In genomic region chr1:227542153-227543120, GRCh38 we compare ENCODE assay signal across 8 cellular contexts. TPM values are rescaled to one million over a fixed set of nuclear protein-coding genes. Genes with fewer than 3 reads are reported as not detected.
A peak's percentile ranks its signal among the peaks of the same experiment; 100 is the strongest.
DNase-seq lines count a peak whose midpoint lies in the region; ATAC-seq and TF ChIP-seq lines count a peak whose summit lies in the region.

No MANE protein-coding gene starts in this region.

- H3K27ac ChIP-seq in GM23248 (no peak overlapping the region), right cardiac atrium (ENCODE audit: low read length) (peak overlapping the region; percentile 21), psoas muscle (peak overlapping the region; percentile 83), urinary bladder (ENCODE audit: low read depth) (peak overlapping the region; percentile 30)

- no peaks in the 10 kb centered on the region for H4K20me1 ChIP-seq in GM23248 (ENCODE audit: insufficient read depth)

- peak overlapping the region; percentile 60 for H3K9ac ChIP-seq in GM23248

- H3K9me3 ChIP-seq in GM23248 (ENCODE audit: low read depth), result no peaks in the 10 kb centered on the region
- no peaks in the 10 kb centered on the region for H3K9me3 ChIP-seq in right cardiac atrium (ENCODE audit: control insufficient read depth, low read length)
- H3K9me3 ChIP-seq in psoas muscle, result peaks cover 5% of the 10 kb centered on the region

- H3K4me3 ChIP-seq in GM23248 (peak overlapping the region; percentile 70), right cardiac atrium (ENCODE audit: low read length) (peak overlapping the region; percentile 71), psoas muscle (peak overlapping the region; percentile 94), urinary bladder (ENCODE audit: low read depth, low read length) (peak overlapping the region; percentile 80)

- WGBS in GM23248 (ENCODE audit: low coverage in 1 of 2, low lambda C conversion rate in 2 of 2, missing lambda C conversion rate in 2 of 2), 2 experiments, result 6% methylated on average over 39 to 67 of the region's 84 CpGs
- WGBS in right cardiac atrium, result 3% methylated on average over 84 of the region's 84 CpGs
- WGBS in psoas muscle, 3 donors, result 2 to 3% (median 3%) methylated on average over 47 to 84 of the region's 84 CpGs
- 3% methylated on average over 84 of the region's 84 CpGs for WGBS in urinary bladder

- TF ChIP-seq CTCF in psoas muscle (IDR thresholded peaks at IDR 0.05), result peak; percentile 99

- H3K4me1 ChIP-seq in GM23248 (ENCODE audit: insufficient read depth) (no peaks in the 10 kb centered on the region), right cardiac atrium (ENCODE audit: control insufficient read depth, insufficient read depth, low read length) (no peaks in the 10 kb centered on the region), psoas muscle (peaks cover 8% of the 10 kb centered on the region), urinary bladder (ENCODE audit: insufficient read depth) (no peaks in the 10 kb centered on the region)

- H3K27me3 ChIP-seq in GM23248 (replicated peaks; ENCODE audit: insufficient read depth) (no peaks in the 10 kb centered on the region), right cardiac atrium (ENCODE audit: control insufficient read depth, insufficient read depth) (no peaks in the 10 kb centered on the region), psoas muscle (ENCODE audit: insufficient read depth in 3 of 3, low read length in 2 of 3) (no peaks in the 10 kb centered on the region)

- ATAC-seq in right cardiac atrium, result peak; percentile 96
- ATAC-seq in psoas muscle, result peak; percentile 96 to 99 (median 98)

- peak overlapping the region; percentile 81 for H2AFZ ChIP-seq in GM23248

- no peaks in the 10 kb centered on the region for H3K79me2 ChIP-seq in GM23248 (ENCODE audit: insufficient read depth)

- no peaks in the 10 kb centered on the region for H3K36me3 ChIP-seq in GM23248 (ENCODE audit: low read depth)
- no peaks in the 10 kb centered on the region for H3K36me3 ChIP-seq in psoas muscle (ENCODE audit: insufficient read depth in 1 of 2, low read depth in 1 of 2)
- H3K36me3 ChIP-seq in urinary bladder (ENCODE audit: insufficient read depth), result no peaks in the 10 kb centered on the region

- intact Hi-C loops in right cardiac atrium (cut with DNase I), result loop anchor here in 1 of 4 donors (2.0 kb wide), 1 partner anchor 62 kb away; no protein-coding TSS in a partner anchor
- intact Hi-C loops in psoas muscle (cut with DNase I), result loop anchor here in 1 of 2 donors (2.0 to 5.0 kb wide), 2 partner anchors 62 to 410 kb away; no protein-coding TSS in a partner anchor

- in situ Hi-C loops in GM23248 (cut with MboI), result no loop called here

- no peaks in the 10 kb centered on the region for H3F3A ChIP-seq in GM23248 (ENCODE audit: insufficient read depth)

- H3K9me2 ChIP-seq in GM23248 (ENCODE audit: insufficient read depth), result no peaks in the 10 kb centered on the region

- DNase-seq in ELF-1 (ENCODE audit: low read depth, low spot score), result peak; percentile 93
- peak; percentile 89 for DNase-seq in GM23248
- DNase-seq in LoVo (ENCODE audit: low spot score), result peak; percentile 80
- DNase-seq in T follicular helper cell (ENCODE audit: low read depth), result peak; percentile 82
- peak; percentile 48 for DNase-seq in amniotic stem cell (lab: John Stamatoyannopoulos, UW)
- peak; percentile 91 to 96 (median 95) for DNase-seq in right cardiac atrium
- peak; percentile 91 to 95 for DNase-seq in psoas muscle

- H3K4me2 ChIP-seq in GM23248 (ENCODE audit: unreplicated experiment), result peak overlapping the region; percentile 59

RNA-seq across cellular contexts. Expression of gene ZNF678, which starts 20.9 kb away (rescaled TPM):
- total RNA-seq in GM23248 (2014; rRNA removed; shearing (Covaris generic)), result 1.7 and 1.8 TPM in 2 replicates
- polyA plus RNA-seq in GM23248 (2016; fragmentation: Nextera tagmentation; extraction: Ambion mirVana) (0.70 and 0.86 TPM in 2 replicates), right cardiac atrium (0.95 TPM), psoas muscle (1 to 10 TPM; 1.2 to 2.6 (median 2.1) TPM), urinary bladder (4.1 TPM)
- total RNA-seq in right cardiac atrium (1 to 10 TPM; 3.4 to 6.1 (median 4.2) TPM), psoas muscle (1 to 10 TPM; 3.0 to 5.0 (median 4.2) TPM), urinary bladder (54.9 TPM)
